In genomic region chr1:19442150-19443096, GRCh38 we compare ENCODE assay signal across 1 cellular context.
TF ChIP-seq lines count a peak whose summit lies in the region.

No MANE protein-coding gene starts in this region.

TF ChIP-seq in GM23338, 12 proteins besides CTCF, POLR2A, EP300 and RAD21 (continued from another document):
- TF ChIP-seq EZH2 (IDR thresholded peaks at IDR 0.05; ENCODE audit: low read depth, unreplicated experiment): no peak
